Comparison of ENCODE assay signal across 16 cellular contexts in genomic region chr13:51532736-51533197, GRCh38. TPM values are rescaled to one million over a fixed set of nuclear protein-coding genes. Genes with fewer than 3 reads are reported as not detected.
DNase-seq lines count a peak whose midpoint lies in the region; ATAC-seq lines count a peak whose summit lies in the region.
"Had no signal": no experiment of that assay in that cellular context is flagged by ENCODE, and none has a peak within 500 bp of the region (broad histone marks: within the 10 kb centered on the region; RNA-seq: fewer than 3 reads in every experiment).

No MANE protein-coding gene starts in this region.

- no peaks in the 10 kb centered on the region for H3K27me3 Mint-ChIP-seq in activated CD4-positive, alpha-beta T cell treated with anti-CD3 and anti-CD28 coated beads, Interleukin-2, amount 10 ng/mL, durations not matched to agents 24 days and 14 days
- H3K27me3 Mint-ChIP-seq in activated naive CD8-positive, alpha-beta T cell treated with anti-CD3 and anti-CD28 coated beads, Interleukin-2, amount 50 U/mL, for 24 hours = no peaks in the 10 kb centered on the region
- H3K27me3 Mint-ChIP-seq: activated naive CD8-positive, alpha-beta T cell; IgD-negative memory B cell; stimulated activated naive B cell treated with anti-CD40 and anti-IgM and Interleukin-4, amounts not matched to agents 10 μg/mL and 1 μg/mL and 100 μg/mL, for 72 hours had no signal

- peaks cover 24% of the 10 kb centered on the region for H3K9me3 Mint-ChIP-seq in activated CD4-positive, alpha-beta T cell treated with anti-CD3 and anti-CD28 coated beads, Interleukin-2, amount 10 ng/mL, durations not matched to agents 24 days and 14 days
- H3K9me3 Mint-ChIP-seq in activated naive CD8-positive, alpha-beta T cell treated with anti-CD3 and anti-CD28 coated beads, Interleukin-2, amount 50 U/mL, for 24 hours = peaks cover 5% of the 10 kb centered on the region

- peak; percentile 76 for ATAC-seq in activated naive CD8-positive, alpha-beta T cell treated with anti-CD3 and anti-CD28 coated beads, Interleukin-2, amount 50 U/mL, for 24 hours
- no peak for ATAC-seq in HG03280 (IDR thresholded peaks at IDR 0.05; ENCODE audit: unreplicated experiment)
- no peak for ATAC-seq in HG02973 (IDR thresholded peaks at IDR 0.05; ENCODE audit: unreplicated experiment)
- ATAC-seq in left cardiac atrium = no peak
- ATAC-seq: foreskin keratinocyte had no signal

- peaks cover 29% of the 10 kb centered on the region for H3K4me1 Mint-ChIP-seq in activated CD4-positive, alpha-beta T cell treated with anti-CD3 and anti-CD28 coated beads, Interleukin-2, amount 10 ng/mL, durations not matched to agents 24 days and 14 days
- peaks cover 40% of the 10 kb centered on the region for H3K4me1 Mint-ChIP-seq in activated naive CD8-positive, alpha-beta T cell treated with anti-CD3 and anti-CD28 coated beads, Interleukin-2, amount 50 U/mL, for 24 hours

- DNase-seq in activated CD4-positive, alpha-beta T cell treated with anti-CD3 and anti-CD28 coated beads, Interleukin-2, amount 10 ng/mL, durations not matched to agents 24 days and 14 days = peak; percentile 65
- no peak for DNase-seq in activated CD4-positive, alpha-beta T cell treated with anti-CD3 and anti-CD28 coated beads for 1 hour
- DNase-seq in Kasumi-1 (lab: John Stamatoyannopoulos, UW) (peak; percentile 67 to 75), renal cortical epithelial cell (ENCODE audit: low read depth) (peak; percentile 55), left cardiac atrium (no peak)
- no peak for DNase-seq in activated naive CD8-positive, alpha-beta T cell treated with anti-CD3 and anti-CD28 coated beads, Interleukin-2, amount 50 U/mL, for 24 hours
- DNase-seq: Caco-2; foreskin keratinocyte; GDM1; NCI-H1694 treated with DMSO at 0.1 percent for 48 hours; NCI-H526 treated with DMSO at 0.1 percent for 48 hours; stimulated activated naive B cell treated with anti-CD40 and anti-IgM and Interleukin-4, amounts not matched to agents 10 μg/mL and 1 μg/mL and 100 μg/mL, for 72 hours had no signal

- peaks cover 9% of the 10 kb centered on the region for H3K36me3 Mint-ChIP-seq in activated CD4-positive, alpha-beta T cell treated with anti-CD3 and anti-CD28 coated beads, Interleukin-2, amount 10 ng/mL, durations not matched to agents 24 days and 14 days (ENCODE audit: low read depth)
- no peaks in the 10 kb centered on the region for H3K36me3 Mint-ChIP-seq in activated naive CD8-positive, alpha-beta T cell treated with anti-CD3 and anti-CD28 coated beads, Interleukin-2, amount 50 U/mL, for 24 hours (ENCODE audit: low read depth)
- H3K36me3 Mint-ChIP-seq: activated naive CD8-positive, alpha-beta T cell; IgD-negative memory B cell had no signal

- intact Hi-C loops in activated CD4-positive, alpha-beta T cell treated with anti-CD3 and anti-CD28 coated beads, Interleukin-2, amount 10 ng/mL, durations not matched to agents 24 days and 14 days (cut with micrococcal nuclease) = loop anchor here (1.0 to 5.0 kb wide), 2 partner anchors 8 to 50 kb away; partner anchors contain the start of gene WDFY2
- intact Hi-C loops in left cardiac atrium (cut with DNase I) = no loop called here

- peak overlapping the region; percentile 10 for H3K4me3 Mint-ChIP-seq in activated CD4-positive, alpha-beta T cell treated with anti-CD3 and anti-CD28 coated beads, Interleukin-2, amount 10 ng/mL, durations not matched to agents 24 days and 14 days
- H3K4me3 Mint-ChIP-seq in activated naive CD8-positive, alpha-beta T cell treated with anti-CD3 and anti-CD28 coated beads, Interleukin-2, amount 50 U/mL, for 24 hours = no peak overlapping the region
- H3K4me3 Mint-ChIP-seq: activated naive CD8-positive, alpha-beta T cell; stimulated activated naive B cell treated with anti-CD40 and anti-IgM and Interleukin-4, amounts not matched to agents 10 μg/mL and 1 μg/mL and 100 μg/mL, for 72 hours had no signal

- peak overlapping the region; percentile 74 for H3K27ac Mint-ChIP-seq in activated CD4-positive, alpha-beta T cell treated with anti-CD3 and anti-CD28 coated beads, Interleukin-2, amount 10 ng/mL, durations not matched to agents 24 days and 14 days
- H3K27ac Mint-ChIP-seq in activated naive CD8-positive, alpha-beta T cell treated with anti-CD3 and anti-CD28 coated beads, Interleukin-2, amount 50 U/mL, for 24 hours = peak overlapping the region; percentile 61
- H3K27ac Mint-ChIP-seq: activated naive CD8-positive, alpha-beta T cell; stimulated activated naive B cell treated with anti-CD40 and anti-IgM and Interleukin-4, amounts not matched to agents 10 μg/mL and 1 μg/mL and 100 μg/mL, for 72 hours had no signal

RNA-seq across cellular contexts. Expression of gene WDFY2, which starts 51.5 kb away (rescaled TPM):
- 9.1 and 11.1 TPM in 2 replicates for total RNA-seq in activated CD4-positive, alpha-beta T cell treated with anti-CD3 and anti-CD28 coated beads, Interleukin-2, amount 10 ng/mL, durations not matched to agents 24 days and 14 days
- total RNA-seq in renal cortical epithelial cell (3.1 and 9.1 TPM in 2 replicates), left cardiac atrium (1 to 10 TPM; 5.4 to 7.2 TPM)

Comparison
In these comparisons a context has a peak if more than half of its experiments do, and no peak if none do; other contexts are left out.
1. DNase-seq: peak in activated CD4-positive, alpha-beta T cell treated with anti-CD3 and anti-CD28 coated beads, Interleukin-2, amount 10 ng/mL, durations not matched to agents 24 days and 14 days (single experiment), Kasumi-1 (2 of 2) and renal cortical epithelial cell (single experiment); none in activated CD4-positive, alpha-beta T cell treated with anti-CD3 and anti-CD28 coated beads for 1 hour (single experiment), activated naive CD8-positive, alpha-beta T cell treated with anti-CD3 and anti-CD28 coated beads, Interleukin-2, amount 50 U/mL, for 24 hours (single experiment) and left cardiac atrium (single experiment).